ENCODE assay signal across 9 cellular contexts in genomic region chr2:20868377-20868776, GRCh38. TPM values are rescaled to one million over a fixed set of nuclear protein-coding genes. Genes with fewer than 3 reads are reported as not detected.
DNase-seq lines count a peak whose midpoint lies in the region; ATAC-seq and TF ChIP-seq lines count a peak whose summit lies in the region.
"Had no signal": no experiment of that assay in that cellular context is flagged by ENCODE, and none has a peak within 500 bp of the region (broad histone marks: within the 10 kb centered on the region; RNA-seq: fewer than 3 reads in every experiment).

No MANE protein-coding gene starts in this region.

- peak; percentile 100 for ATAC-seq in GM18519 (IDR thresholded peaks at IDR 0.05; ENCODE audit: low FRiP score, unreplicated experiment)
- peak; percentile 100 for ATAC-seq in HG02885 (IDR thresholded peaks at IDR 0.05; ENCODE audit: poor library complexity, unreplicated experiment)

- no peaks in the 10 kb centered on the region for H3K79me2 ChIP-seq in trophoblast cell (ENCODE audit: control insufficient read depth, insufficient read depth, low read length, poor library complexity)

- H2BK12ac ChIP-seq in trophoblast cell (ENCODE audit: low read length): no peak overlapping the region

- intact Hi-C loops in activated CD4-positive, alpha-beta T cell treated with anti-CD3 and anti-CD28 coated beads, Interleukin-2, amount 10 ng/mL, durations not matched to agents 24 days and 14 days (cut with micrococcal nuclease): loop anchor here (1.0 kb wide), 1 partner anchor 49 kb away; no protein-coding TSS in a partner anchor
- intact Hi-C loops in ascending aorta (cut with DNase I): no loop called here

- H3K4me3 ChIP-seq in ascending aorta: no peak overlapping the region
- H3K4me3 ChIP-seq in trophoblast cell (ENCODE audit: low read depth, low read length): no peak overlapping the region

- H3K27ac ChIP-seq in ascending aorta (no peak overlapping the region), trophoblast cell (ENCODE audit: low read depth, low read length) (no peak overlapping the region)

- no peak overlapping the region for H3K4me3 Mint-ChIP-seq in activated CD4-positive, alpha-beta T cell treated with anti-CD3 and anti-CD28 coated beads, Interleukin-2, amount 10 ng/mL, durations not matched to agents 24 days and 14 days

- no peak overlapping the region for H3K9ac ChIP-seq in trophoblast cell (ENCODE audit: low read length)

- no peak overlapping the region for H3K27ac Mint-ChIP-seq in activated CD4-positive, alpha-beta T cell treated with anti-CD3 and anti-CD28 coated beads, Interleukin-2, amount 10 ng/mL, durations not matched to agents 24 days and 14 days

- H3K9me3 Mint-ChIP-seq in activated CD4-positive, alpha-beta T cell treated with anti-CD3 and anti-CD28 coated beads, Interleukin-2, amount 10 ng/mL, durations not matched to agents 24 days and 14 days: no peaks in the 10 kb centered on the region

- H3K9me3 ChIP-seq in ascending aorta (peaks cover 0 to 6% of the 10 kb centered on the region in 2 donors), trophoblast cell (ENCODE audit: insufficient read depth, low read depth, low read length) (peaks cover 3% of the 10 kb centered on the region)

- H3K18ac ChIP-seq in trophoblast cell (ENCODE audit: low read length): no peak overlapping the region

- H3K36me3 ChIP-seq in ascending aorta (no peaks in the 10 kb centered on the region), trophoblast cell (ENCODE audit: control insufficient read depth in 1 of 2, insufficient read depth in 2 of 2, low read length in 2 of 2) (no peaks in the 10 kb centered on the region)

- H3K36me3 Mint-ChIP-seq in activated CD4-positive, alpha-beta T cell treated with anti-CD3 and anti-CD28 coated beads, Interleukin-2, amount 10 ng/mL, durations not matched to agents 24 days and 14 days (ENCODE audit: low read depth): no peaks in the 10 kb centered on the region

- H4K8ac ChIP-seq in trophoblast cell (ENCODE audit: low read depth, low read length): no peak overlapping the region

- H3K23ac ChIP-seq in trophoblast cell (ENCODE audit: low read length): no peak overlapping the region

- peaks cover 53% of the 10 kb centered on the region for H3K27me3 Mint-ChIP-seq in activated CD4-positive, alpha-beta T cell treated with anti-CD3 and anti-CD28 coated beads, Interleukin-2, amount 10 ng/mL, durations not matched to agents 24 days and 14 days

- H3K4me1 Mint-ChIP-seq in activated CD4-positive, alpha-beta T cell treated with anti-CD3 and anti-CD28 coated beads, Interleukin-2, amount 10 ng/mL, durations not matched to agents 24 days and 14 days: peaks cover 6% of the 10 kb centered on the region

- DNase-seq in activated CD4-positive, alpha-beta T cell treated with anti-CD3 and anti-CD28 coated beads, Interleukin-2, amount 10 ng/mL, durations not matched to agents 24 days and 14 days: peak; percentile 86
- DNase-seq in stimulated activated CD4-positive, alpha-beta T cell treated with anti-CD3 and anti-CD28 coated beads, Interleukin-2, amount 100 ng/mL, for 24 hours: peak; percentile 59 to 71
- no peak for DNase-seq in ascending aorta (ENCODE audit: low spot score in 2 of 2)
- no peak for DNase-seq in DMS79 treated with DMSO at 0.1 percent for 48 hours (lab: John Stamatoyannopoulos, UW)
- DNase-seq in DMS 273 treated with DMSO at 0.1 percent for 48 hours (lab: John Stamatoyannopoulos, UW): no peak
- no peak for DNase-seq in trophoblast cell
- DNase-seq: kidney had no signal

- H3K27me3 ChIP-seq in ascending aorta: no peaks in the 10 kb centered on the region
- no peaks in the 10 kb centered on the region for H3K27me3 ChIP-seq in trophoblast cell (ENCODE audit: insufficient read depth, low read length)

- no peak overlapping the region for H3K14ac ChIP-seq in trophoblast cell (ENCODE audit: low read length)

- no CpG with 5 or more reads among the region's 2 CpGs for WGBS in trophoblast cell (ENCODE audit: extremely low coverage, insufficient coverage, insufficient read length)

- no peaks in the 10 kb centered on the region for H3K79me1 ChIP-seq in trophoblast cell (ENCODE audit: low read length)

- no peak overlapping the region for H2BK5ac ChIP-seq in trophoblast cell (ENCODE audit: low read depth, low read length, poor library complexity)

- no peak overlapping the region for H3K4me2 ChIP-seq in trophoblast cell (ENCODE audit: low read length)

- H4K12ac ChIP-seq in trophoblast cell (ENCODE audit: low read depth, low read length): no peak overlapping the region

- no peak overlapping the region for H2BK120ac ChIP-seq in trophoblast cell (ENCODE audit: insufficient read depth, low read length, poor library complexity)

- no peak overlapping the region for H2AK5ac ChIP-seq in trophoblast cell (ENCODE audit: low read length)

- H4K91ac ChIP-seq in trophoblast cell (ENCODE audit: low read depth, low read length): no peak overlapping the region

- no peak overlapping the region for H2AFZ ChIP-seq in trophoblast cell (ENCODE audit: insufficient read depth, low read length, poor library complexity)

- H3K4me1 ChIP-seq in ascending aorta (no peaks in the 10 kb centered on the region), trophoblast cell (ENCODE audit: control insufficient read depth in 1 of 2, insufficient read depth in 2 of 2, low read length in 2 of 2) (no peaks in the 10 kb centered on the region)

- no peak for TF ChIP-seq CTCF in ascending aorta (IDR thresholded peaks at IDR 0.05)

- H3K4ac ChIP-seq in trophoblast cell (ENCODE audit: low read depth, low read length): no peak overlapping the region

RNA-seq across cellular contexts. Expression of gene LDAH, which starts 45.5 kb away (rescaled TPM):
- total RNA-seq in activated CD4-positive, alpha-beta T cell treated with anti-CD3 and anti-CD28 coated beads, Interleukin-2, amount 10 ng/mL, durations not matched to agents 24 days and 14 days: 31.6 and 37.7 TPM in 2 replicates
- 15.6 TPM for total RNA-seq in ascending aorta
- 13.6 and 13.9 TPM in 2 replicates for polyA plus RNA-seq in trophoblast cell (2013)

Comparison
In these comparisons a context has a peak if more than half of its experiments do, and no peak if none do; other contexts are left out.
1. DNase-seq: peak in activated CD4-positive, alpha-beta T cell treated with anti-CD3 and anti-CD28 coated beads, Interleukin-2, amount 10 ng/mL, durations not matched to agents 24 days and 14 days (single experiment) and stimulated activated CD4-positive, alpha-beta T cell treated with anti-CD3 and anti-CD28 coated beads, Interleukin-2, amount 100 ng/mL, for 24 hours (2 of 2); none in ascending aorta (0 of 2), DMS79 treated with DMSO at 0.1 percent for 48 hours (single experiment), DMS 273 treated with DMSO at 0.1 percent for 48 hours (single experiment) and trophoblast cell (0 of 2).